Comparison of ENCODE assay signal across 13 cellular contexts in genomic region chr2:199464614-199465352, GRCh38. TPM values are rescaled to one million over a fixed set of nuclear protein-coding genes. Genes with fewer than 3 reads are reported as not detected.
DNase-seq lines count a peak whose midpoint lies in the region; ATAC-seq and TF ChIP-seq lines count a peak whose summit lies in the region.
"Had no signal": no experiment of that assay in that cellular context is flagged by ENCODE, and none has a peak within 500 bp of the region (broad histone marks: within the 10 kb centered on the region; RNA-seq: fewer than 3 reads in every experiment).

No MANE protein-coding gene starts in this region.

- no peak overlapping the region for H2AK5ac ChIP-seq in neuronal stem cell (ENCODE audit: low read depth, low read length)

- H3K36me3 ChIP-seq in esophagus muscularis mucosa (no peaks in the 10 kb centered on the region), neuronal stem cell (replicated peaks in 1 of 2; ENCODE audit: control insufficient read depth in 2 of 2, insufficient read depth in 2 of 2, low read length in 2 of 2) (no peaks in the 10 kb centered on the region), adrenal gland (replicated peaks in 1 of 2) (no peaks in the 10 kb centered on the region)
- H3K36me3 ChIP-seq: lower lobe of right lung had no signal

- H3K4me3 Mint-ChIP-seq in IgD-negative memory B cell = peak overlapping the region in 3 of 4 donors; percentile 46 to 61 (median 49)

- H3K4me1 Mint-ChIP-seq in IgD-negative memory B cell = peaks cover 9 to 15% (median 10%) of the 10 kb centered on the region in 3 donors

- no peak for TF ChIP-seq EP300 in esophagus muscularis mucosa (IDR thresholded peaks at IDR 0.05)

- no peaks in the 10 kb centered on the region for H3K36me3 Mint-ChIP-seq in IgD-negative memory B cell

- H2AFZ ChIP-seq in neuronal stem cell (ENCODE audit: low read length) = peak overlapping the region; percentile 40

- no peaks in the 10 kb centered on the region for H3K79me1 ChIP-seq in neuronal stem cell (ENCODE audit: low read depth, low read length)

- H3K9me3 ChIP-seq in esophagus muscularis mucosa (no peaks in the 10 kb centered on the region), neuronal stem cell (replicated peaks in 1 of 2; ENCODE audit: control insufficient read depth in 2 of 2, insufficient read depth in 1 of 2, low read depth in 1 of 2, low read length in 2 of 2) (peaks cover 2 to 14% of the 10 kb centered on the region in 2 donors), adrenal gland (replicated peaks in 1 of 3) (no peaks in the 10 kb centered on the region)
- H3K9me3 ChIP-seq: lower lobe of right lung had no signal

- H3K9ac ChIP-seq in neuronal stem cell (ENCODE audit: low read depth, low read length, poor library complexity) = no peak overlapping the region

- TF ChIP-seq POLR2A in esophagus muscularis mucosa (IDR thresholded peaks at IDR 0.05; ENCODE audit: low read depth) (no peak), adrenal gland (IDR thresholded peaks at IDR 0.05) (no peak)

- no peak overlapping the region for H3K14ac ChIP-seq in neuronal stem cell (ENCODE audit: low read length)

- peak overlapping the region; percentile 27 for H3K23ac ChIP-seq in neuronal stem cell (ENCODE audit: low read depth, low read length, poor library complexity)

- no peak overlapping the region for H2BK5ac ChIP-seq in neuronal stem cell (ENCODE audit: low read length)

- no peak overlapping the region for H3K4ac ChIP-seq in neuronal stem cell (ENCODE audit: low read length)

- H2BK12ac ChIP-seq in neuronal stem cell (ENCODE audit: low read length) = no peak overlapping the region

- H3K27ac ChIP-seq in esophagus muscularis mucosa (replicated peaks in 1 of 4) (no peak overlapping the region), neuronal stem cell (replicated peaks; ENCODE audit: low read length) (no peak overlapping the region), adrenal gland (no peak overlapping the region), foreskin keratinocyte (no peak overlapping the region)
- H3K27ac ChIP-seq: lower lobe of right lung had no signal

- no peak overlapping the region for H2BK15ac ChIP-seq in neuronal stem cell (ENCODE audit: low read length)

- peaks cover 41 to 61% (median 53%) of the 10 kb centered on the region in 4 donors for H3K4me1 ChIP-seq in esophagus muscularis mucosa
- peaks cover 0 to 12% of the 10 kb centered on the region in 2 donors for H3K4me1 ChIP-seq in neuronal stem cell (ENCODE audit: control insufficient read depth in 2 of 2, insufficient read depth in 1 of 2, low read depth in 1 of 2, low read length in 2 of 2)
- peaks cover 6 to 31% of the 10 kb centered on the region in 2 donors for H3K4me1 ChIP-seq in adrenal gland (replicated peaks in 1 of 2)
- H3K4me1 ChIP-seq in foreskin keratinocyte = no peaks in the 10 kb centered on the region

- H3K4me2 ChIP-seq in neuronal stem cell (ENCODE audit: insufficient read depth, low read length, poor library complexity, severe bottlenecking) = peak overlapping the region; percentile 23

- WGBS in esophagus muscularis mucosa = 10% methylated on average over 29 of the region's 44 CpGs
- no CpG with 5 or more reads among the region's 44 CpGs for WGBS in neuronal stem cell (ENCODE audit: extremely low coverage in 2 of 2, insufficient read length in 2 of 2, insufficient replicate concordance in 1 of 2), 2 donors
- 15 to 29% (median 22%) methylated on average over 9 to 44 of the region's 44 CpGs for WGBS in adrenal gland, 4 donors

- H2BK120ac ChIP-seq in neuronal stem cell (ENCODE audit: low read depth, low read length) = no peak overlapping the region

- peaks cover 67% of the 10 kb centered on the region for H3K27me3 Mint-ChIP-seq in IgD-negative memory B cell

- H3K27me3 ChIP-seq in esophagus muscularis mucosa (peaks cover 7 to 99% (median 96%) of the 10 kb centered on the region in 4 donors), neuronal stem cell (ENCODE audit: control insufficient read depth in 3 of 3, insufficient read depth in 3 of 3, low read depth in 1 of 3, low read length in 3 of 3) (peaks cover 62 to 87% (median 77%) of the 10 kb centered on the region in 3 experiments), adrenal gland (peaks cover 88% of the 10 kb centered on the region), foreskin keratinocyte (peaks cover 100% of the 10 kb centered on the region)

- no peak overlapping the region for H4K91ac ChIP-seq in neuronal stem cell (ENCODE audit: low read depth, low read length, poor library complexity)

- H4K8ac ChIP-seq in neuronal stem cell (ENCODE audit: low read depth, low read length) = no peak overlapping the region

- peak overlapping the region; percentile 69 for H3K18ac ChIP-seq in neuronal stem cell (ENCODE audit: low read length)

- H3K9me3 Mint-ChIP-seq in IgD-negative memory B cell = peaks cover 4 to 18% (median 12%) of the 10 kb centered on the region in 3 donors

- intact Hi-C loops in esophagus muscularis mucosa (cut with DNase I) = loop anchor here (10.0 kb wide), 1 partner anchor 1680 kb away; the partner anchor contains the start of gene BOLL
- intact Hi-C loops in adrenal gland (cut with DNase I) = no loop called here

- peak overlapping the region; percentile 82 to 98 (median 83) for H3K27ac Mint-ChIP-seq in IgD-negative memory B cell

- no peak for TF ChIP-seq CTCF in esophagus muscularis mucosa (IDR thresholded peaks at IDR 0.05)
- no peak for TF ChIP-seq CTCF in adrenal gland (IDR thresholded peaks at IDR 0.05)
- TF ChIP-seq CTCF in foreskin keratinocyte (conservative IDR thresholded peaks at IDR 0.05) = no peak

- no peak for ATAC-seq in foreskin keratinocyte
- ATAC-seq: GM12878, lower lobe of right lung, right cardiac atrium had no signal

- H3K4me3 ChIP-seq in esophagus muscularis mucosa (peak overlapping the region in 2 of 4 donors; percentile 48 to 59), neuronal stem cell (ENCODE audit: low read length in 2 of 2) (no peak overlapping the region), adrenal gland (peak overlapping the region in 1 of 4 donors; percentile 57)
- H3K4me3 ChIP-seq: GM12878 had no signal

- DNase-seq in ELF-1 (ENCODE audit: low read depth, low spot score) (peak; percentile 31), esophagus muscularis mucosa (ENCODE audit: extremely low spot score) (peak; percentile 72), neuronal stem cell (ENCODE audit: low spot score) (peak; percentile 17), adrenal gland (no peak), foreskin keratinocyte (no peak), Kasumi-1 (lab: John Stamatoyannopoulos, UW) (no peak), NOMO-1 treated with dmso at 0.1 percent for 144 hours (lab: John Stamatoyannopoulos, UW; ENCODE audit: unreplicated experiment) (no peak)
- DNase-seq: lower lobe of right lung, NCI-H446 treated with DMSO at 0.1 percent for 48 hours, SIG-M5 had no signal

RNA-seq across cellular contexts. Expression of gene SATB2, which starts 7.0 kb away (rescaled TPM):
- not detected for polyA plus RNA-seq in IgD-negative memory B cell
- 1 to 10 TPM; 2.2 to 6.6 (median 5.0) TPM for total RNA-seq in esophagus muscularis mucosa
- polyA plus RNA-seq in neuronal stem cell (2013, experiment 1 of 2) = 3.7 TPM
- polyA plus RNA-seq in neuronal stem cell (2013, experiment 2 of 2) = 3.7 TPM
- 10 to 100 TPM in 6 of 8 donors, 1 to 10 TPM in 2; 8.9 to 18.3 (median 12.7) TPM for total RNA-seq in adrenal gland
- 1 to 10 TPM; 5.8 to 6.8 (median 6.4) TPM for polyA plus RNA-seq in adrenal gland
- 2.1 and 2.8 TPM in 2 replicates for total RNA-seq in foreskin keratinocyte
- polyA plus RNA-seq in foreskin keratinocyte = 0.40 and 0.57 TPM in 2 replicates

Comparison
In these comparisons a context has a peak if more than half of its experiments do, and no peak if none do; other contexts are left out.
1. DNase-seq: peak in ELF-1 (single experiment), esophagus muscularis mucosa (single experiment) and neuronal stem cell (single experiment); none in adrenal gland (0 of 7), foreskin keratinocyte (0 of 2), Kasumi-1 (0 of 2) and NOMO-1 treated with dmso at 0.1 percent for 144 hours (single experiment).